In the genomic region with DNA sequence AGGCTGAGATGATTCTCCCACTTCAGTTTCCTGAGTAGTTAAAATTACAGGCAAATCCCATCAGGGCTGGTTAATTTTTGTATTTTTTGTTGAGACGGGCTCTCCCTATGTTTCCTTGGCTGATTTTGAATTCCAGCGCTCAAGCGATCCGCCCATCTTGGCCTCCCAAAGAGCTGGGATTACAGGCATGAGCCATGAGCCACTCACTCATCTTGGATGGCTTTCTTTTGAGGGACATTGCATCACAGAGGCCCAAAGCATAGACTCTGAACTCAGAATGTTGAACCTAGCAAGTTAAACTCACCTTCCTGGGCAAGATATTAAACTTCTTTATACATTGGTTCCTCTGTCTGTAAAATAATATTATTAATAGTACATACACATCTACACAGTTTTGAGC, we compare ENCODE assay signal across 12 cellular contexts. TPM values are rescaled to one million over a fixed set of nuclear protein-coding genes. Genes with fewer than 3 reads are reported as not detected.
A peak's percentile ranks its signal among the peaks of the same experiment; 100 is the strongest.
DNase-seq lines count a peak whose midpoint lies in the region; ATAC-seq and TF ChIP-seq lines count a peak whose summit lies in the region.
"Had no signal": no experiment of that assay in that cellular context is flagged by ENCODE, and none has a peak within 500 bp of the region (broad histone marks: within the 10 kb centered on the region; RNA-seq: fewer than 3 reads in every experiment).

No MANE protein-coding gene starts in this region.

- ATAC-seq in HG03196 (IDR thresholded peaks at IDR 0.05; ENCODE audit: unreplicated experiment) (no peak), HG03460 (IDR thresholded peaks at IDR 0.05; ENCODE audit: unreplicated experiment) (no peak)

- no peaks in the 10 kb centered on the region for H3K27me3 ChIP-seq in mammary epithelial cell (ENCODE audit: insufficient read depth, low read length)
- no peaks in the 10 kb centered on the region for H3K27me3 ChIP-seq in mucosa of rectum (ENCODE audit: control insufficient read depth in 2 of 2, insufficient read depth in 2 of 2, low read length in 2 of 2)

- H3K36me3 ChIP-seq in mammary epithelial cell (ENCODE audit: insufficient read depth, low read length) (no peaks in the 10 kb centered on the region), mucosa of rectum (ENCODE audit: control insufficient read depth in 2 of 2, insufficient read depth in 2 of 2, low read length in 2 of 2) (peaks cover under 1 to 3% of the 10 kb centered on the region in 2 donors)

- H3K27ac ChIP-seq in mammary epithelial cell (ENCODE audit: insufficient read depth, low read depth, low read length) (no peak overlapping the region), mucosa of rectum (ENCODE audit: low read depth in 2 of 2, low read length in 2 of 2) (peak overlapping the region; percentile 56 to 69)

- no peaks in the 10 kb centered on the region for H3K79me2 ChIP-seq in mammary epithelial cell (ENCODE audit: insufficient read depth, low read length)

- no peak overlapping the region for H3K4me2 ChIP-seq in mammary epithelial cell (ENCODE audit: insufficient read depth, low read depth, low read length)

- CTCF ChIA-PET in mammary epithelial cell (lab: Charles Lee; ENCODE audit: low non-redundant PET) = no interaction called here

- H3K27ac Mint-ChIP-seq in HFFc6 = no peak overlapping the region; the same call in 1 of the 2 replicates

- peak overlapping the region; percentile 98 for H2AFZ ChIP-seq in mammary epithelial cell (ENCODE audit: low read depth, low read length)

- dilution Hi-C loops in mammary epithelial cell (cut with HindIII; ENCODE audit: low sequenced_read_pairs) = no loop called here

- H3K9me3 Mint-ChIP-seq in HFFc6 = no peaks in the 10 kb centered on the region

- TF ChIP-seq CTCF in HFFc6 (IDR thresholded peaks at IDR 0.05) (no peak), mammary epithelial cell (conservative IDR thresholded peaks at IDR 0.05 in 1 of 2, IDR thresholded peaks at IDR 0.05 in 1 of 2; ENCODE audit: extremely low read depth in 1 of 2, insufficient read depth in 1 of 2, low read depth in 1 of 2, low read length in 2 of 2) (no peak), GM20000 (IDR thresholded peaks at IDR 0.05; ENCODE audit: extremely low read depth, missing control alignments) (no peak)

- intact Hi-C loops in mammary epithelial cell (cut with micrococcal nuclease) = no loop called here

- H3K36me3 Mint-ChIP-seq in HFFc6 (ENCODE audit: low read depth) = no peaks in the 10 kb centered on the region; the same call in 1 of the 2 replicates

- peak overlapping the region; percentile 31 for H3K4me3 Mint-ChIP-seq in HFFc6

- BruUV-seq in mammary epithelial cell (replicated peaks; lab: Mats Ljungman, UMichigan) = no TSS peak

- 91% methylated on average over 4 of the region's 4 CpGs for WGBS in mammary epithelial cell (ENCODE audit: low coverage, missing lambda C conversion rate)

- H3K9ac ChIP-seq in mammary epithelial cell (ENCODE audit: insufficient read depth, low read length) (no peak overlapping the region), mucosa of rectum (ENCODE audit: low read depth in 1 of 2, low read length in 2 of 2) (no peak overlapping the region)

- in situ Hi-C loops in mammary epithelial cell (cut with MboI; ENCODE audit: low sequenced_read_pairs in 2 of 2) = loop anchor here in 1 of 2 donors (25.0 kb wide), 1 partner anchor 91 kb away; a partner anchor contains a TSS

- no peaks in the 10 kb centered on the region for H4K20me1 ChIP-seq in mammary epithelial cell (ENCODE audit: insufficient read depth, low read length)

- H3K4me3 ChIP-seq in mammary epithelial cell (replicated peaks in 1 of 3; ENCODE audit: insufficient read depth in 1 of 3, low read depth in 2 of 3, low read length in 3 of 3) (no peak overlapping the region), mucosa of rectum (ENCODE audit: low read length in 2 of 2) (peak overlapping the region in 1 of 2 donors; percentile 80)

- peaks cover 50% of the 10 kb centered on the region for H3K4me1 Mint-ChIP-seq in HFFc6 (ENCODE audit: low read depth)

- DNase-seq in AG08395 (ENCODE audit: low spot score) = peak; percentile 8
- no peak for DNase-seq in HFFc6
- no peak for DNase-seq in mammary epithelial cell
- no peak for DNase-seq in NOMO-1 (lab: John Stamatoyannopoulos, UW; ENCODE audit: unreplicated experiment in 2 of 2)
- DNase-seq in GM20000 (ENCODE audit: low spot score) = no peak
- DNase-seq: DMS 273 treated with DMSO at 0.1 percent for 48 hours, NCI-H146, SIG-M5 had no signal

- H3K9me3 ChIP-seq in mammary epithelial cell (replicated peaks; ENCODE audit: insufficient read depth, low read length) (no peaks in the 10 kb centered on the region), mucosa of rectum (ENCODE audit: control insufficient read depth in 2 of 2, low read length in 2 of 2) (no peaks in the 10 kb centered on the region)

- H3K4me1 ChIP-seq in mammary epithelial cell (ENCODE audit: insufficient read depth, low read length) (peaks cover 12% of the 10 kb centered on the region), mucosa of rectum (ENCODE audit: control insufficient read depth in 2 of 2, insufficient read depth in 2 of 2, low read length in 2 of 2) (peaks cover 2 to 12% of the 10 kb centered on the region in 2 donors)

- H3K27me3 Mint-ChIP-seq in HFFc6 (ENCODE audit: insufficient read depth) = peaks cover 4% of the 10 kb centered on the region

RNA-seq across cellular contexts. Expression of a gene that starts 0.8 kb away (rescaled TPM):
- 10 to 100 TPM in 1 of 6 experiments, 1 to 10 TPM in 5; 6.4 to 11.2 (median 9.4) TPM for total RNA-seq in HFFc6 (2021; fragmentation: NEBNext Ultra II Directional; extraction: Animal tissue kit (Norgen Biotek cat#: 25700))
- total RNA-seq in mammary epithelial cell = 1 to 10 TPM; 2.2 to 5.8 TPM
- polyA plus RNA-seq in mammary epithelial cell = 9.0 TPM
- polyA minus RNA-seq in mammary epithelial cell = not detected
- total RNA-seq: temporal lobe had no signal

RNA-seq across cellular contexts. Expression of a gene that starts 11.0 kb away (rescaled TPM):
- total RNA-seq in HFFc6 (2021; fragmentation: NEBNext Ultra II Directional; extraction: Animal tissue kit (Norgen Biotek cat#: 25700)) = 10 to 100 TPM; 13.1 to 23.6 (median 21.1) TPM
- total RNA-seq in mammary epithelial cell = 10 to 100 TPM; 44.3 to 56.1 TPM
- 30.2 TPM for polyA plus RNA-seq in mammary epithelial cell
- polyA minus RNA-seq in mammary epithelial cell = 112 TPM

RNA-seq across cellular contexts. Expression of a gene that starts 22.9 kb away (rescaled TPM):
- not detected for total RNA-seq in HFFc6 (2021; fragmentation: NEBNext Ultra II Directional; extraction: Animal tissue kit (Norgen Biotek cat#: 25700))
- total RNA-seq in mammary epithelial cell = under 1 TPM in 1 of 2 donors, not detected in 1; 0.17 TPM
- not detected for polyA plus RNA-seq in mammary epithelial cell
- not detected for polyA minus RNA-seq in mammary epithelial cell
- total RNA-seq: temporal lobe had no signal
